8 cellular contexts compared by ENCODE assay signal in genomic region chr16:67833418-67834241, GRCh38. TPM values are rescaled to one million over a fixed set of nuclear protein-coding genes. Genes with fewer than 3 reads are reported as not detected.
A peak's percentile ranks its signal among the peaks of the same experiment; 100 is the strongest.
DNase-seq lines count a peak whose midpoint lies in the region; ATAC-seq and TF ChIP-seq lines count a peak whose summit lies in the region.

No MANE protein-coding gene starts in this region.

- peak overlapping the region; percentile 85 for H2AFZ ChIP-seq in DND-41 (ENCODE audit: low read depth, low read length)
- peak overlapping the region; percentile 96 for H2AFZ ChIP-seq in KMS-11 (ENCODE audit: low read depth)

- H3K4me1 Mint-ChIP-seq in naive thymus-derived CD8-positive, alpha-beta T cell, result peaks cover 5 to 19% (median 15%) of the 10 kb centered on the region in 4 donors
- peaks cover 12 to 16% of the 10 kb centered on the region in 2 donors for H3K4me1 Mint-ChIP-seq in stimulated activated naive B cell treated with anti-CD40 and anti-IgM and Interleukin-4, amounts not matched to agents 10 μg/mL and 1 μg/mL and 100 μg/mL, for 72 hours

- ATAC-seq in DND-41 (ENCODE audit: insufficient read depth, low read depth) (peak; percentile 99), GM21786 (IDR thresholded peaks at IDR 0.05; ENCODE audit: unreplicated experiment) (peak; percentile 98)
- ATAC-seq in naive thymus-derived CD8-positive, alpha-beta T cell, result peak; percentile 99 to 100
- peak; percentile 100 for ATAC-seq in stimulated activated naive B cell treated with anti-CD40 and anti-IgM and Interleukin-4, amounts not matched to agents 10 μg/mL and 1 μg/mL and 100 μg/mL, for 72 hours (replicated peaks)

- H4K20me1 ChIP-seq in DND-41 (ENCODE audit: insufficient read depth, low read length) (no peaks in the 10 kb centered on the region; the same call in 1 of the 2 replicates), KMS-11 (ENCODE audit: insufficient read depth) (no peaks in the 10 kb centered on the region)

- peak overlapping the region; percentile 51 to 76 for H3K4me3 ChIP-seq in DND-41 (ENCODE audit: low read depth in 1 of 2, low read length in 2 of 2)
- H3K4me3 ChIP-seq in KMS-11 (IDR thresholded peaks at IDR 0.05; ENCODE audit: insufficient read depth, low read depth, low read length), result peak overlapping the region; percentile 41

- H3K27me3 ChIP-seq in DND-41 (ENCODE audit: insufficient read depth, low read length, poor library complexity), result no peaks in the 10 kb centered on the region
- H3K27me3 ChIP-seq in KMS-11 (ENCODE audit: insufficient read depth, low read depth), result 0 out of 2 replicates have a peak, but pooled peaks cover 2% of the 10 kb centered on the region

- H3K4me1 ChIP-seq in DND-41 (ENCODE audit: insufficient read depth, low read length) (peaks cover 24% of the 10 kb centered on the region), KMS-11 (ENCODE audit: low read depth, poor library complexity, severe bottlenecking) (peaks cover 10% of the 10 kb centered on the region)

- POLR2A ChIA-PET in naive thymus-derived CD8-positive, alpha-beta T cell (lab: Charles Lee), result interaction anchor here (0.5 to 1.8 kb wide), 15 partner anchors 9 to 453 kb away, joined by 3 to 15 read pairs (median 5); partner anchors contain the start of genes DPEP2, EDC4, NFATC3 and RANBP10

- H3K4me3 Mint-ChIP-seq in naive thymus-derived CD8-positive, alpha-beta T cell, result peak overlapping the region; percentile 85 to 98 (median 92)
- peak overlapping the region; percentile 91 to 98 for H3K4me3 Mint-ChIP-seq in stimulated activated naive B cell treated with anti-CD40 and anti-IgM and Interleukin-4, amounts not matched to agents 10 μg/mL and 1 μg/mL and 100 μg/mL, for 72 hours

- peak overlapping the region; percentile 43 to 93 (median 84) for H3K27ac Mint-ChIP-seq in naive thymus-derived CD8-positive, alpha-beta T cell
- H3K27ac Mint-ChIP-seq in stimulated activated naive B cell treated with anti-CD40 and anti-IgM and Interleukin-4, amounts not matched to agents 10 μg/mL and 1 μg/mL and 100 μg/mL, for 72 hours, result peak overlapping the region; percentile 98

- H3K27me3 Mint-ChIP-seq in naive thymus-derived CD8-positive, alpha-beta T cell, result no peaks in the 10 kb centered on the region
- no peaks in the 10 kb centered on the region for H3K27me3 Mint-ChIP-seq in stimulated activated naive B cell treated with anti-CD40 and anti-IgM and Interleukin-4, amounts not matched to agents 10 μg/mL and 1 μg/mL and 100 μg/mL, for 72 hours

- H3K27ac ChIP-seq in DND-41 (ENCODE audit: low read length) (peak overlapping the region; percentile 73), KMS-11 (peak overlapping the region; percentile 56)

- H3K9me3 Mint-ChIP-seq in naive thymus-derived CD8-positive, alpha-beta T cell, result no peaks in the 10 kb centered on the region
- no peaks in the 10 kb centered on the region for H3K9me3 Mint-ChIP-seq in stimulated activated naive B cell treated with anti-CD40 and anti-IgM and Interleukin-4, amounts not matched to agents 10 μg/mL and 1 μg/mL and 100 μg/mL, for 72 hours

- H3K36me3 ChIP-seq in DND-41 (ENCODE audit: insufficient read depth, low read length) (peaks cover 35% of the 10 kb centered on the region), KMS-11 (ENCODE audit: insufficient read depth) (no peaks in the 10 kb centered on the region; the same call in 1 of the 2 replicates)

- peaks cover 23% of the 10 kb centered on the region for H3K79me2 ChIP-seq in DND-41 (ENCODE audit: insufficient read depth, low read length)
- peaks cover 14% of the 10 kb centered on the region for H3K79me2 ChIP-seq in KMS-11 (ENCODE audit: insufficient read depth, low read depth)

- H3K9me3 ChIP-seq in DND-41 (ENCODE audit: insufficient read depth, low read length, severe bottlenecking), result no peaks in the 10 kb centered on the region

- H3K9ac ChIP-seq in DND-41 (ENCODE audit: low read depth, low read length), result peak overlapping the region; percentile 72
- H3K9ac ChIP-seq in KMS-11, result peak overlapping the region; percentile 95

- H3K36me3 Mint-ChIP-seq in naive thymus-derived CD8-positive, alpha-beta T cell, result peaks cover 0 to 14% (median 2%) of the 10 kb centered on the region in 3 donors
- H3K36me3 Mint-ChIP-seq in stimulated activated naive B cell treated with anti-CD40 and anti-IgM and Interleukin-4, amounts not matched to agents 10 μg/mL and 1 μg/mL and 100 μg/mL, for 72 hours, result peaks cover 14 to 17% of the 10 kb centered on the region in 2 donors

- DNase-seq in DND-41 (peak; percentile 94), activated T-helper 1 cell treated with Interleukin-2 at 50 U/mL for 16 hours (ENCODE audit: low read depth) (peak; percentile 85), fibroblast of gingiva (ENCODE audit: low read depth) (peak; percentile 82)
- DNase-seq in naive thymus-derived CD8-positive, alpha-beta T cell, result peak; percentile 81 to 96 (median 91)
- DNase-seq in stimulated activated naive B cell treated with anti-CD40 and anti-IgM and Interleukin-4, amounts not matched to agents 10 μg/mL and 1 μg/mL and 100 μg/mL, for 72 hours, result peak; percentile 92

- TF ChIP-seq CTCF in DND-41 (IDR thresholded peaks at IDR 0.05; ENCODE audit: borderline replicate concordance, extremely low read depth, low read length, poor library complexity, severe bottlenecking), result no peak
- TF ChIP-seq CTCF in KMS-11 (conservative IDR thresholded peaks at IDR 0.05; ENCODE audit: low read depth, low read length), result no peak

- H3K4me2 ChIP-seq in DND-41 (ENCODE audit: insufficient read depth, low read length), result peak overlapping the region; percentile 87
- H3K4me2 ChIP-seq in KMS-11, result peak overlapping the region; percentile 99

TF ChIP-seq in PFSK-1, 5 proteins besides CTCF, POLR2A, EP300 and RAD21:
- TF ChIP-seq REST (IDR thresholded peaks at IDR 0.05; ENCODE audit: insufficient read depth in 1 of 2, low read depth in 2 of 2, low read length in 2 of 2) (no peak), FOXP2 (optimal IDR thresholded peaks at IDR 0.05; ENCODE audit: borderline replicate concordance, extremely low read depth, extremely low read length, insufficient read depth) (peak; percentile 61), SIN3A (IDR thresholded peaks at IDR 0.05; ENCODE audit: borderline replicate concordance, insufficient read depth, low read length) (peak; percentile 94; the same call in 1 of the 2 replicates), POLR2AphosphoS5 (IDR thresholded peaks at IDR 0.05; ENCODE audit: low read depth, low read length) (peak; percentile 80), TAF1 (IDR thresholded peaks at IDR 0.05; ENCODE audit: borderline replicate concordance, insufficient read depth, low read length) (peak; percentile 93)

RNA-seq across cellular contexts. Expression of gene THAP11, which starts 8.5 kb away (rescaled TPM):
- polyA plus RNA-seq in PFSK-1 (2012; ENCODE audit: insufficient read length, low read depth), result 38.7 TPM
- total RNA-seq in naive thymus-derived CD8-positive, alpha-beta T cell, result 10 to 100 TPM; 63.8 to 63.9 TPM
- 100 to 1,000 TPM; 132 to 158 (median 143) TPM for polyA plus RNA-seq in naive thymus-derived CD8-positive, alpha-beta T cell

RNA-seq across cellular contexts. Expression of gene NUTF2, which starts 13.1 kb away (rescaled TPM):
- 126 TPM for polyA plus RNA-seq in PFSK-1 (2012; ENCODE audit: insufficient read length, low read depth)
- total RNA-seq in naive thymus-derived CD8-positive, alpha-beta T cell, result 10 to 100 TPM; 37.0 to 40.6 TPM
- polyA plus RNA-seq in naive thymus-derived CD8-positive, alpha-beta T cell, result 100 to 1,000 TPM; 109 to 124 (median 114) TPM

RNA-seq across cellular contexts. Expression of gene CENPT, which starts 13.9 kb away (rescaled TPM):
- polyA plus RNA-seq in PFSK-1 (2012; ENCODE audit: insufficient read length, low read depth), result 41.8 TPM
- total RNA-seq in naive thymus-derived CD8-positive, alpha-beta T cell, result 100 to 1,000 TPM; 108 to 117 TPM
- 10 to 100 TPM; 11.8 to 17.8 (median 13.1) TPM for polyA plus RNA-seq in naive thymus-derived CD8-positive, alpha-beta T cell

RNA-seq across cellular contexts. Expression of gene TSNAXIP1, which starts 26.9 kb away (rescaled TPM):
- polyA plus RNA-seq in PFSK-1 (2012; ENCODE audit: insufficient read length, low read depth), result 0.39 TPM
- total RNA-seq in naive thymus-derived CD8-positive, alpha-beta T cell, result 1 to 10 TPM; 1.0 to 1.2 TPM
- polyA plus RNA-seq in naive thymus-derived CD8-positive, alpha-beta T cell, result under 1 TPM in 1 of 3 donors, not detected in 2; 0.14 TPM

RNA-seq across cellular contexts. Expression of gene RANBP10, which starts 27.3 kb away (rescaled TPM):
- polyA plus RNA-seq in PFSK-1 (2012; ENCODE audit: insufficient read length, low read depth), result 11.7 TPM
- 10 to 100 TPM; 18.5 to 23.6 TPM for total RNA-seq in naive thymus-derived CD8-positive, alpha-beta T cell
- 10 to 100 TPM in 1 of 3 donors, 1 to 10 TPM in 2; 5.8 to 13.8 (median 6.3) TPM for polyA plus RNA-seq in naive thymus-derived CD8-positive, alpha-beta T cell

Comparison
In these comparisons a context has a peak if more than half of its experiments do, and no peak if none do; other contexts are left out.
1. Peak in every context shown above with its lines: DNase-seq, ATAC-seq, H3K4me3 ChIP-seq and H3K27ac ChIP-seq.